ENCODE assay signal across 1 cellular context in the genomic region with DNA sequence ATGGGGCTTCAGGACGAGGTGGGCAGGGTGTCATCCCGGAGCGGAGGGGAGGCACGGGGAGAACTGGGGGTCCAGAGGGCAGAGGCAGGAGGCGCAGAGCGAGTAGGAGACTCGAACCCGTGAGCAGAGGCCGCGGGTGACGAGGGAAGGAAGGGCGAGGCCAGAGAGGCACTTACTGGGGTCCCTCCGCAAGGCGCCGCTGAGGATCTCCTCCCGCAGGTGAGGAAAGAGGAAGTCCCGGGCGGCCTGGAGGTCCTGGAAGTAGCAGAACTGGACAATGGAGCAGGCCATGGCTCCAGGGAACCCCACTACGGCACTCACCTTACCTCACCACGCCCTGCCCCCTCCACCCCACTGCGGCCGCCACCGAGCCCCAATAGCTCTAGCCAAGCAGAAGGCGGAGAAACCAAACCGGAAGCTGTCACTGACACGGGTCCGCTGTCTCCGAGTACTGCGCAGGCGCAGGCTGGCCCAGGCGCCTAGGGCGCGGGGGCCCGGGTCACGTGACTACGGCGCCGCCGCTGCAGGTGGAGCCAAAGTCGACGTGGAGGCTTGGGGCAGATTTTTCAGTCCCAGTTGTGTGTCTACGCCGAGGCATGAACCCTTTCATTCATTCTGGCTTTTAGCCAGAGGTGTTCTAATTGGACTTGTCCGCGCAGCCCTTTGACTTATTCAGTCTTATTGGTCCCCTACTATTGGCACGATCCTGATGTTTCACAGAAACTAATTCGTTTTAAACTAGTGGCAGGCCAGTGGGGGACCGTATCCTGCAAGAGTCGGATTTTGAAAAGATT.
TF ChIP-seq lines count a peak whose summit lies in the region.

A gene with protein sequence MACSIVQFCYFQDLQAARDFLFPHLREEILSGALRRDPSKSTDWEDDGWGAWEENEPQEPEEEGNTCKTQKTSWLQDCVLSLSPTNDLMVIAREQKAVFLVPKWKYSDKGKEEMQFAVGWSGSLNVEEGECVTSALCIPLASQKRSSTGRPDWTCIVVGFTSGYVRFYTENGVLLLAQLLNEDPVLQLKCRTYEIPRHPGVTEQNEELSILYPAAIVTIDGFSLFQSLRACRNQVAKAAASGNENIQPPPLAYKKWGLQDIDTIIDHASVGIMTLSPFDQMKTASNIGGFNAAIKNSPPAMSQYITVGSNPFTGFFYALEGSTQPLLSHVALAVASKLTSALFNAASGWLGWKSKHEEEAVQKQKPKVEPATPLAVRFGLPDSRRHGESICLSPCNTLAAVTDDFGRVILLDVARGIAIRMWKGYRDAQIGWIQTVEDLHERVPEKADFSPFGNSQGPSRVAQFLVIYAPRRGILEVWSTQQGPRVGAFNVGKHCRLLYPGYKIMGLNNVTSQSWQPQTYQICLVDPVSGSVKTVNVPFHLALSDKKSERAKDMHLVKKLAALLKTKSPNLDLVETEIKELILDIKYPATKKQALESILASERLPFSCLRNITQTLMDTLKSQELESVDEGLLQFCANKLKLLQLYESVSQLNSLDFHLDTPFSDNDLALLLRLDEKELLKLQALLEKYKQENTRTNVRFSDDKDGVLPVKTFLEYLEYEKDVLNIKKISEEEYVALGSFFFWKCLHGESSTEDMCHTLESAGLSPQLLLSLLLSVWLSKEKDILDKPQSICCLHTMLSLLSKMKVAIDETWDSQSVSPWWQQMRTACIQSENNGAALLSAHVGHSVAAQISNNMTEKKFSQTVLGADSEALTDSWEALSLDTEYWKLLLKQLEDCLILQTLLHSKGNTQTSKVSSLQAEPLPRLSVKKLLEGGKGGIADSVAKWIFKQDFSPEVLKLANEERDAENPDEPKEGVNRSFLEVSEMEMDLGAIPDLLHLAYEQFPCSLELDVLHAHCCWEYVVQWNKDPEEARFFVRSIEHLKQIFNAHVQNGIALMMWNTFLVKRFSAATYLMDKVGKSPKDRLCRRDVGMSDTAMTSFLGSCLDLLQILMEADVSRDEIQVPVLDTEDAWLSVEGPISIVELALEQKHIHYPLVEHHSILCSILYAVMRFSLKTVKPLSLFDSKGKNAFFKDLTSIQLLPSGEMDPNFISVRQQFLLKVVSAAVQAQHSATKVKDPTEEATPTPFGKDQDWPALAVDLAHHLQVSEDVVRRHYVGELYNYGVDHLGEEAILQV (N-terminal part only) (minus strand): TSS at position 407 of the 794 bp plus-strand sequence. CDS start 116 bp downstream, at position 291.

TF ChIP-seq in IMR-90, 13 proteins besides CTCF, POLR2A, EP300 and RAD21:
- TF ChIP-seq MAZ (IDR thresholded peaks at IDR 0.05; ENCODE audit: borderline replicate concordance, low read depth, low read length), result 0 out of 2 replicates have a peak, but pooled peaks have one; percentile 23
- no peak for TF ChIP-seq MXI1 (IDR thresholded peaks at IDR 0.05; ENCODE audit: borderline replicate concordance, low read depth, low read length)
- TF ChIP-seq BHLHE40 (IDR thresholded peaks at IDR 0.05; ENCODE audit: low read depth, low read length), result peak; percentile 88
- no peak for TF ChIP-seq CEBPB (IDR thresholded peaks at IDR 0.05; ENCODE audit: low read depth, low read length)
- 0 out of 2 replicates have a peak, but pooled peaks have one; percentile 7 for TF ChIP-seq FOS (IDR thresholded peaks at IDR 0.05; ENCODE audit: low read depth, low read length)
- no peak for TF ChIP-seq RCOR1 (IDR thresholded peaks at IDR 0.05; ENCODE audit: insufficient replicate concordance, low read length)
- TF ChIP-seq, protein P1, sequence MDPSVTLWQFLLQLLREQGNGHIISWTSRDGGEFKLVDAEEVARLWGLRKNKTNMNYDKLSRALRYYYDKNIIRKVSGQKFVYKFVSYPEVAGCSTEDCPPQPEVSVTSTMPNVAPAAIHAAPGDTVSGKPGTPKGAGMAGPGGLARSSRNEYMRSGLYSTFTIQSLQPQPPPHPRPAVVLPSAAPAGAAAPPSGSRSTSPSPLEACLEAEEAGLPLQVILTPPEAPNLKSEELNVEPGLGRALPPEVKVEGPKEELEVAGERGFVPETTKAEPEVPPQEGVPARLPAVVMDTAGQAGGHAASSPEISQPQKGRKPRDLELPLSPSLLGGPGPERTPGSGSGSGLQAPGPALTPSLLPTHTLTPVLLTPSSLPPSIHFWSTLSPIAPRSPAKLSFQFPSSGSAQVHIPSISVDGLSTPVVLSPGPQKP (IDR thresholded peaks at IDR 0.05; ENCODE audit: borderline replicate concordance, low read depth, low read length), result no peak
- TF ChIP-seq, protein P2, sequence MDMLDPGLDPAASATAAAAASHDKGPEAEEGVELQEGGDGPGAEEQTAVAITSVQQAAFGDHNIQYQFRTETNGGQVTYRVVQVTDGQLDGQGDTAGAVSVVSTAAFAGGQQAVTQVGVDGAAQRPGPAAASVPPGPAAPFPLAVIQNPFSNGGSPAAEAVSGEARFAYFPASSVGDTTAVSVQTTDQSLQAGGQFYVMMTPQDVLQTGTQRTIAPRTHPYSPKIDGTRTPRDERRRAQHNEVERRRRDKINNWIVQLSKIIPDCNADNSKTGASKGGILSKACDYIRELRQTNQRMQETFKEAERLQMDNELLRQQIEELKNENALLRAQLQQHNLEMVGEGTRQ (IDR thresholded peaks at IDR 0.05; ENCODE audit: low read depth, low read length), result peak; percentile 97
TF ChIP-seq in IMR-90: peak in this region for 4.
